In genomic region chr17:49359990-49360795, GRCh38 we compare ENCODE assay signal across 8 cellular contexts. TPM values are rescaled to one million over a fixed set of nuclear protein-coding genes. Genes with fewer than 3 reads are reported as not detected.
DNase-seq lines count a peak whose midpoint lies in the region; ATAC-seq and TF ChIP-seq lines count a peak whose summit lies in the region.

No MANE protein-coding gene starts in this region.

- no peaks in the 10 kb centered on the region for H3K9me3 Mint-ChIP-seq in progenitor cell of endocrine pancreas (ENCODE audit: low read depth)

- H3K27me3 ChIP-seq in PC-9 (ENCODE audit: insufficient read depth, low read depth), result no peaks in the 10 kb centered on the region

- H3K27ac ChIP-seq in PC-9, result peak overlapping the region; percentile 16; the same call in 1 of the 2 replicates
- H3K27ac ChIP-seq in epithelial cell of prostate, result peak overlapping the region; percentile 85

- H3K36me3 ChIP-seq in PC-9 (ENCODE audit: low read depth), result no peaks in the 10 kb centered on the region

- H3K9me3 ChIP-seq in PC-9 (ENCODE audit: insufficient read depth, low read depth), result no peaks in the 10 kb centered on the region

- H3K4me1 ChIP-seq in PC-9 (replicated peaks; ENCODE audit: insufficient read depth), result peaks cover 34% of the 10 kb centered on the region

- H3K9me2 ChIP-seq in PC-9 (ENCODE audit: insufficient read depth), result no peaks in the 10 kb centered on the region

- peak; percentile 35 for DNase-seq in GM12865 (ENCODE audit: low read depth)
- no peak for DNase-seq in PC-9
- DNase-seq in epithelial cell of prostate (ENCODE audit: low read depth, low spot score), result no peak
- no peak for DNase-seq in progenitor cell of endocrine pancreas (ENCODE audit: low spot score, unreplicated experiment)
- no peak for DNase-seq in NCI-H1436 (lab: John Stamatoyannopoulos, UW)
- DNase-seq in MV-4-11 (lab: John Stamatoyannopoulos, UW), result no peak
- no peak for DNase-seq in NCI-H1694 (lab: John Stamatoyannopoulos, UW)

- peak overlapping the region; percentile 84; the same call in 1 of the 2 replicates for H2AFZ ChIP-seq in PC-9

- H3K4me1 Mint-ChIP-seq in progenitor cell of endocrine pancreas (ENCODE audit: low read depth), result peaks cover 41% of the 10 kb centered on the region

- H3K27ac Mint-ChIP-seq in progenitor cell of endocrine pancreas, result peak overlapping the region; percentile 97

- peak overlapping the region; percentile 87 for H3K4me3 ChIP-seq in GM12865 (ENCODE audit: low read depth, low read length)
- peak overlapping the region; percentile 84 for H3K4me3 ChIP-seq in PC-9

- intact Hi-C loops in PC-9 (cut with micrococcal nuclease; ENCODE audit: unreplicated experiment), result no loop called here

- TF ChIP-seq CTCF in GM12865 (IDR thresholded peaks at IDR 0.05; ENCODE audit: insufficient read depth, low read depth, low read length, missing control alignments), result no peak
- TF ChIP-seq CTCF in PC-9 (conservative IDR thresholded peaks at IDR 0.05), result no peak
- no peak for TF ChIP-seq CTCF in progenitor cell of endocrine pancreas (IDR thresholded peaks at IDR 0.05; ENCODE audit: unreplicated experiment)

- H3K4me2 ChIP-seq in PC-9, result peak overlapping the region; percentile 98

- H3K27me3 Mint-ChIP-seq in progenitor cell of endocrine pancreas, result no peaks in the 10 kb centered on the region

- peaks cover 45% of the 10 kb centered on the region for H4K20me1 ChIP-seq in PC-9 (ENCODE audit: insufficient read depth)

- peaks cover 2% of the 10 kb centered on the region for H3K36me3 Mint-ChIP-seq in progenitor cell of endocrine pancreas (ENCODE audit: insufficient read depth)

- H3F3A ChIP-seq in PC-9 (ENCODE audit: insufficient read depth, low read depth), result peaks cover 4% of the 10 kb centered on the region; the same call in 1 of the 2 replicates

- ATAC-seq in HG02852 (IDR thresholded peaks at IDR 0.05; ENCODE audit: unreplicated experiment), result no peak

- TSS peak; percentile 49 for BruUV-seq in PC-9 (replicated peaks; lab: Mats Ljungman, UMichigan)

- CTCF ChIA-PET in PC-9 (lab: Charles Lee), result interaction anchor here (0.6 kb wide), 1 partner anchor 17 kb away, joined by 4 read pairs; no protein-coding TSS in a partner anchor

- POLR2A ChIA-PET in PC-9 (lab: Charles Lee; ENCODE audit: unreplicated experiment), result interaction anchor here (0.7 to 0.8 kb wide), 2 partner anchors 35 to 428 kb away, joined by 3 to 7 read pairs; partner anchors contain the start of gene KAT7

- peak overlapping the region; percentile 88 for H3K4me3 Mint-ChIP-seq in progenitor cell of endocrine pancreas (ENCODE audit: low read depth)

- peaks cover 64% of the 10 kb centered on the region for H3K79me2 ChIP-seq in PC-9 (ENCODE audit: low read depth)

RNA-seq across cellular contexts. Expression of gene ZNF652, which starts 1.9 kb away (rescaled TPM):
- total RNA-seq in PC-9 (2021) (44.8 and 49.8 TPM in 2 replicates), progenitor cell of endocrine pancreas (49.3 and 52.7 TPM in 2 replicates)

RNA-seq across cellular contexts. Expression of gene PHB1, which starts 54.5 kb away (rescaled TPM):
- total RNA-seq in PC-9 (2021) (197 and 244 TPM in 2 replicates), progenitor cell of endocrine pancreas (168 and 169 TPM in 2 replicates)
